29 cellular contexts compared by ENCODE assay signal in the genomic region with DNA sequence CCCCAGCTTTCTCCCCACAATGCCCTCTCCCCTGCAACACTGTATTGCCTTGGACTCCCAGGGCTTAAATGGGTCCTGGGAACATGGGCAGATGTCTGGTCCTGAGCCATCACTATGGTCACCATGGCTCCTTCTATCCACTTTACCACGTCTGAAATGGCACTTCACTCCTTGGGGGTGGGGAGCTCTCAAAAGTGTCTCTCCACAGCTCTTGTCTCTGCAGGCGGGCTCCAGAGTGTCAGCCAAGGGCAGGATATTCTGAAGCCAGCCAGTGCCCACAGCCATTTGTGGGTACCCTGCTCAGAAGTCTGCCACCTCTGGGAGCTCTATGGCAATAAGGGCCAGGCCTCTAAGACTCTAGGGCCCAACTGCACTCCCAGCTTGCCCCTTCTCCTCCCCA.
DNase-seq lines count a peak whose midpoint lies in the region; ATAC-seq, FAIRE-seq and TF ChIP-seq lines count a peak whose summit lies in the region.
"Had no signal": no experiment of that assay in that cellular context is flagged by ENCODE, and none has a peak within 500 bp of the region (broad histone marks: within the 10 kb centered on the region; RNA-seq: fewer than 3 reads in every experiment).

No MANE protein-coding gene starts in this region.

- TF ChIP-seq EP300 in tibial nerve (IDR thresholded peaks at IDR 0.05), result no peak

- DNase-seq in Right ventricle myocardium inferior (ENCODE audit: missing footprints) (no peak), left ventricle myocardium inferior (no peak), NCI-H1092 treated with DMSO at 0.1 percent for 48 hours (lab: John Stamatoyannopoulos, UW) (peak; percentile 67), NCI-H774 (lab: John Stamatoyannopoulos, UW) (peak; percentile 6), pancreas (peak in 4 of 6 donors; percentile 37 to 67 (median 58)), posterior vena cava (ENCODE audit: low spot score) (no peak), tibial nerve (ENCODE audit: low spot score in 2 of 2) (no peak)
- DNase-seq: ACHN; activated CD4-positive, alpha-beta T cell treated with anti-CD3 and anti-CD28 coated beads for 36 hours; activated CD8-positive, alpha-beta memory T cell treated with anti-CD3 and anti-CD28 coated beads for 24 hours; activated T-cell treated with anti-CD3 and anti-CD28 coated beads for 4 hours; CD4-positive, alpha-beta memory T cell; gastrocnemius medialis; GDM1; mucosa of descending colon; NCI-H2081 treated with DMSO at 0.1 percent for 48 hours; NCI-H526; Peyer's patch; SIG-M5; small intestine; stimulated activated naive B cell treated with anti-CD40 and anti-IgM and Interleukin-4, amounts not matched to agents 10 μg/mL and 1 μg/mL and 100 μg/mL, for 72 hours; substantia nigra; SW 1271; upper lobe of left lung had no signal

- ATAC-seq in Right ventricle myocardium inferior (peak; percentile 59), pancreas (peak; percentile 84 to 95 (median 94)), GM19452 (IDR thresholded peaks at IDR 0.05; ENCODE audit: unreplicated experiment) (no peak)
- ATAC-seq: activated CD4-positive, alpha-beta T cell treated with anti-CD3 and anti-CD28 coated beads for 36 hours; mucosa of descending colon; stimulated activated naive B cell treated with anti-CD40 and anti-IgM and Interleukin-4, amounts not matched to agents 10 μg/mL and 1 μg/mL and 100 μg/mL, for 72 hours had no signal

- H3K4me1 ChIP-seq in left ventricle myocardium inferior (peaks cover 40% of the 10 kb centered on the region), pancreas (no peaks in the 10 kb centered on the region), tibial nerve (peaks cover 0 to 4% (median 0%) of the 10 kb centered on the region in 4 donors)
- H3K4me1 ChIP-seq: HAP-1, Peyer's patch, upper lobe of left lung had no signal

- FAIRE-seq in pancreas (lab: Jason Lieb, UNC), result no peak
- FAIRE-seq: bronchial epithelial cell, colon, small intestine had no signal

- intact Hi-C loops in Right ventricle myocardium inferior (cut with DNase I) (no loop called here), left ventricle myocardium inferior (cut with micrococcal nuclease) (no loop called here), pancreas (cut with DNase I) (no loop called here), posterior vena cava (cut with DNase I) (no loop called here)

- no peak overlapping the region for H3K4me3 ChIP-seq in left ventricle myocardium inferior
- no peak overlapping the region for H3K4me3 ChIP-seq in pancreas
- H3K4me3 ChIP-seq in tibial nerve, result no peak overlapping the region
- H3K4me3 ChIP-seq: gastrocnemius medialis, HAP-1, hepatocyte, mucosa of descending colon, Peyer's patch, upper lobe of left lung had no signal

- 54 to 64% methylated on average over 2 of the region's 2 CpGs for WGBS in pancreas, 2 donors
- 81 to 91% methylated on average over 2 of the region's 2 CpGs for WGBS in tibial nerve, 2 donors

- H3K27ac ChIP-seq in left ventricle myocardium inferior (replicated peaks) (no peak overlapping the region), pancreas (no peak overlapping the region), tibial nerve (no peak overlapping the region)
- H3K27ac ChIP-seq: gastrocnemius medialis, hepatocyte, Peyer's patch, upper lobe of left lung had no signal

- H3K27me3 ChIP-seq in left ventricle myocardium inferior (ENCODE audit: low read depth), result no peaks in the 10 kb centered on the region
- no peaks in the 10 kb centered on the region for H3K27me3 ChIP-seq in pancreas
- no peaks in the 10 kb centered on the region for H3K27me3 ChIP-seq in tibial nerve
- H3K27me3 ChIP-seq: gastrocnemius medialis, hepatocyte, Peyer's patch, upper lobe of left lung had no signal

- no peaks in the 10 kb centered on the region for H3K36me3 ChIP-seq in left ventricle myocardium inferior
- H3K36me3 ChIP-seq in pancreas, result no peaks in the 10 kb centered on the region
- no peaks in the 10 kb centered on the region for H3K36me3 ChIP-seq in tibial nerve
- H3K36me3 ChIP-seq: gastrocnemius medialis, HAP-1, Peyer's patch, upper lobe of left lung had no signal

- no peak for TF ChIP-seq POLR2A in tibial nerve (IDR thresholded peaks at IDR 0.05)

- TF ChIP-seq CTCF in left ventricle myocardium inferior (IDR thresholded peaks at IDR 0.05; ENCODE audit: borderline replicate concordance) (no peak), pancreas (IDR thresholded peaks at IDR 0.05) (no peak), tibial nerve (IDR thresholded peaks at IDR 0.05) (no peak)

- H3K9me3 ChIP-seq in left ventricle myocardium inferior (replicated peaks) (no peaks in the 10 kb centered on the region), pancreas (no peaks in the 10 kb centered on the region), tibial nerve (no peaks in the 10 kb centered on the region)
- H3K9me3 ChIP-seq: gastrocnemius medialis, HAP-1, mucosa of descending colon, Peyer's patch, upper lobe of left lung had no signal

Comparison
In these comparisons a context has a peak if more than half of its experiments do, and no peak if none do; other contexts are left out.
1. DNase-seq: peak in NCI-H1092 treated with DMSO at 0.1 percent for 48 hours (single experiment), NCI-H774 (single experiment) and pancreas (4 of 6); none in Right ventricle myocardium inferior (single experiment), left ventricle myocardium inferior (single experiment), posterior vena cava (single experiment) and tibial nerve (0 of 2).